In the genomic region with DNA sequence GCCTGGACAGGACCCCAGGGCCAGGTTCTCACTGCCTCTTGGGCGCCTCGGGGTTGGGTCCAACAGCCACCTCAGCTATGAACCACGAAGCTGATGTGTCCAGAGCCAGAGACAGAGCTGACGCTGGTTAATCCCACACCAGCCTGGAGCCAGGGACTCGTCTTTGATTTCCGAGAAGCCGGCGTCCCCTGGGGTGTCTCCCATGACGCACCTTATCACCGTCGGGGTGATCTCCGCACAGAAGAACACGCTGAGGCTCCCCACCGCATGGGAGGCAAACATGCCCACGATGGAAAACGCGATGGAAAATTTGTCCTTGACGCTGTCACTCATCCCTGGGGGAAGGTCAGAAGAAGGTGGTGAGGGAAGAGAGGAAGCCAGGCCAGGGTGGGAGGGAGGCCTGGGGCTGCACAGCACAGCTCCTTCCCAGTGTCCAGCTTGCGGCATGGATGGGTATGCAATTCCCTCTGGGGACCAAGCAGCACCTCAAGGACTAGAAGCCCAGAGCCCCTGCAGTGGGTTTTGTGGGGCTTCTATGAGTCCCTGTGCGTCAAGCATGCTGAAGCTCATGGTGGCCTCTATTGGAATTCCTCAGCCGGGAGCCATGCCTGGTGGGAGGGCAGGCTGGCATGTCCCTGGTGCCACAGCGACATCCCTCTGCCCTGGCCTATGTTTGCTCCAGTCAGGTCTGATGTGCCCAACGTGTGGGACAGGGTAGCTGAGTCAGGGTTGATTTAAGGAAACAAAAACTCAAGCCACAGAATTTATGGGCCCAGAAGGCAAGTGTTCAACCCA, we compare ENCODE assay signal across 28 cellular contexts. TPM values are rescaled to one million over a fixed set of nuclear protein-coding genes. Genes with fewer than 3 reads are reported as not detected.
DNase-seq lines count a peak whose midpoint lies in the region; ATAC-seq and TF ChIP-seq lines count a peak whose summit lies in the region.
"Had no signal": no experiment of that assay in that cellular context is flagged by ENCODE, and none has a peak within 500 bp of the region (broad histone marks: within the 10 kb centered on the region; RNA-seq: fewer than 3 reads in every experiment).

No MANE protein-coding gene starts in this region.

- peaks cover 68% of the 10 kb centered on the region for H3K4me1 Mint-ChIP-seq in neural progenitor cell
- H3K4me1 Mint-ChIP-seq: stimulated activated naive CD8-positive, alpha-beta T cell treated with anti-CD3 and anti-CD28 coated beads, Interleukin-15, amount 100 ng/mL, for 72 hours had no signal

- ATAC-seq in right cardiac atrium: no peak
- no peak for ATAC-seq in Right ventricle myocardium inferior
- ATAC-seq: A549; activated CD4-positive, alpha-beta T cell treated with anti-CD3 and anti-CD28 coated beads for 36 hours; body of pancreas; foreskin keratinocyte; heart right ventricle; stimulated activated naive CD8-positive, alpha-beta T cell treated with anti-CD3 and anti-CD28 coated beads, Interleukin-15, amount 100 ng/mL, for 72 hours; T-helper 17 cell had no signal

- no peak for TF ChIP-seq CTCF in neural progenitor cell (IDR thresholded peaks at IDR 0.05)
- TF ChIP-seq CTCF in tibial artery (IDR thresholded peaks at IDR 0.05): no peak

- DNase-seq in right cardiac atrium (peak in 2 of 3 donors; percentile 29 to 43), Right ventricle myocardium inferior (ENCODE audit: missing footprints) (no peak), caudate nucleus (lab: John Stamatoyannopoulos, UW) (no peak), neural progenitor cell (ENCODE audit: low spot score) (no peak), tibial artery (peak; percentile 6 to 56), MG63 (no peak), NCI-H2196 treated with DMSO at 0.1 percent for 48 hours (lab: John Stamatoyannopoulos, UW; ENCODE audit: unreplicated experiment) (no peak)
- no peak for DNase-seq in stimulated activated CD4-positive, alpha-beta T cell treated with anti-CD3 and anti-CD28 coated beads, Interleukin-2, amount 100 ng/mL, for 48 hours
- DNase-seq: activated CD4-positive, alpha-beta T cell treated with anti-CD3 and anti-CD28 coated beads for 36 hours; activated CD8-positive, alpha-beta memory T cell treated with anti-CD3 and anti-CD28 coated beads for 24 hours; activated naive CD4-positive, alpha-beta T cell; DMS153; foreskin keratinocyte; H7; heart right ventricle; KBM-7; mammary epithelial cell; MM.1S; NCI-H2081 treated with DMSO at 0.1 percent for 48 hours; NCI-H748 treated with DMSO at 0.1 percent for 48 hours; stimulated activated naive CD8-positive, alpha-beta T cell treated with anti-CD3 and anti-CD28 coated beads, Interleukin-15, amount 100 ng/mL, for 72 hours; T-helper 17 cell; trophoblast cell had no signal

- intact Hi-C loops in right cardiac atrium (cut with DNase I) (loop anchor here in 2 of 4 donors (5.0 to 10.0 kb wide), 3 partner anchors 171 to 448 kb away; partner anchors contain the start of gene SLC22A23 (in 2 of the 2)), Right ventricle myocardium inferior (cut with DNase I) (no loop called here), tibial artery (cut with DNase I; ENCODE audit: low total_unique reads) (loop anchor here (10.0 kb wide), 2 partner anchors 171 to 701 kb away; partner anchors contain the start of gene SLC22A23)

- no peaks in the 10 kb centered on the region for H3K79me2 ChIP-seq in neural progenitor cell (ENCODE audit: low read depth)

- H3K4me1 ChIP-seq in right cardiac atrium (ENCODE audit: control insufficient read depth, insufficient read depth, low read length) (no peaks in the 10 kb centered on the region), neural progenitor cell (peaks cover 17% of the 10 kb centered on the region), tibial artery (peaks cover 0 to 23% (median 10%) of the 10 kb centered on the region in 4 donors)
- H3K4me1 ChIP-seq: body of pancreas had no signal

- H3K9me3 ChIP-seq in right cardiac atrium (ENCODE audit: control insufficient read depth, low read length) (no peaks in the 10 kb centered on the region), neural progenitor cell (ENCODE audit: low read depth) (no peaks in the 10 kb centered on the region), tibial artery (no peaks in the 10 kb centered on the region), MG63 (no peaks in the 10 kb centered on the region)
- H3K9me3 ChIP-seq: A549, body of pancreas, esophagus muscularis mucosa, heart right ventricle, SK-N-SH had no signal

- no peaks in the 10 kb centered on the region for H3K36me3 ChIP-seq in neural progenitor cell
- peaks cover 0 to 48% (median 0%) of the 10 kb centered on the region in 3 donors for H3K36me3 ChIP-seq in tibial artery
- H3K36me3 ChIP-seq in MG63: no peaks in the 10 kb centered on the region

- peaks cover 10% of the 10 kb centered on the region for H3K27me3 Mint-ChIP-seq in neural progenitor cell (ENCODE audit: insufficient read depth, low read depth)
- H3K27me3 Mint-ChIP-seq: activated CD4-positive, alpha-beta T cell treated with anti-CD3 and anti-CD28 coated beads for 36 hours; CD8-positive, alpha-beta memory T cell; stimulated activated naive CD8-positive, alpha-beta T cell treated with anti-CD3 and anti-CD28 coated beads, Interleukin-15, amount 100 ng/mL, for 72 hours; T-helper 17 cell had no signal

- H3K4me3 Mint-ChIP-seq in neural progenitor cell: no peak overlapping the region
- H3K4me3 Mint-ChIP-seq: activated CD4-positive, alpha-beta T cell treated with anti-CD3 and anti-CD28 coated beads for 36 hours; CD8-positive, alpha-beta memory T cell; stimulated activated naive CD8-positive, alpha-beta T cell treated with anti-CD3 and anti-CD28 coated beads, Interleukin-15, amount 100 ng/mL, for 72 hours; T-helper 17 cell had no signal

- no peak overlapping the region for H3K4me3 ChIP-seq in right cardiac atrium (ENCODE audit: low read length)
- H3K4me3 ChIP-seq in neural progenitor cell: no peak overlapping the region
- H3K4me3 ChIP-seq in tibial artery: no peak overlapping the region
- H3K4me3 ChIP-seq in MG63: no peak overlapping the region
- H3K4me3 ChIP-seq: A549, body of pancreas, esophagus muscularis mucosa, heart right ventricle had no signal

- no peaks in the 10 kb centered on the region for H3K9me3 Mint-ChIP-seq in neural progenitor cell
- H3K9me3 Mint-ChIP-seq: CD8-positive, alpha-beta memory T cell; stimulated activated naive CD8-positive, alpha-beta T cell treated with anti-CD3 and anti-CD28 coated beads, Interleukin-15, amount 100 ng/mL, for 72 hours had no signal

- no peak overlapping the region for H2AFZ ChIP-seq in neural progenitor cell (replicated peaks)

- no peak overlapping the region for H3K4me2 ChIP-seq in neural progenitor cell
- H3K4me2 ChIP-seq: A549, SK-N-SH had no signal

- WGBS in right cardiac atrium: 93% methylated on average over 23 of the region's 23 CpGs

- peaks cover 40% of the 10 kb centered on the region for H3K36me3 Mint-ChIP-seq in neural progenitor cell

- H3K27ac Mint-ChIP-seq in neural progenitor cell: peak overlapping the region; percentile 99
- H3K27ac Mint-ChIP-seq: activated CD4-positive, alpha-beta T cell treated with anti-CD3 and anti-CD28 coated beads for 36 hours; T-helper 17 cell had no signal

- H4K20me1 ChIP-seq in neural progenitor cell (ENCODE audit: low read depth): peaks cover 6% of the 10 kb centered on the region

- H3F3A ChIP-seq in neural progenitor cell (ENCODE audit: low read depth): peaks cover 13% of the 10 kb centered on the region

- no peaks in the 10 kb centered on the region for H3K27me3 ChIP-seq in right cardiac atrium (ENCODE audit: control insufficient read depth, insufficient read depth)
- H3K27me3 ChIP-seq in neural progenitor cell: no peaks in the 10 kb centered on the region
- H3K27me3 ChIP-seq in tibial artery: no peaks in the 10 kb centered on the region
- H3K27me3 ChIP-seq in MG63: no peaks in the 10 kb centered on the region
- H3K27me3 ChIP-seq: body of pancreas, esophagus muscularis mucosa, heart right ventricle had no signal

- H3K9ac ChIP-seq in neural progenitor cell: no peak overlapping the region
- H3K9ac ChIP-seq: SK-N-SH had no signal

- H3K27ac ChIP-seq in right cardiac atrium (ENCODE audit: low read length) (no peak overlapping the region), caudate nucleus (ENCODE audit: low read depth, low read length) (peak overlapping the region; percentile 6), neural progenitor cell (no peak overlapping the region), tibial artery (no peak overlapping the region)
- H3K27ac ChIP-seq: A549, body of pancreas, foreskin keratinocyte had no signal

RNA-seq across cellular contexts. Expression of gene PSMG4, which starts 25.1 kb away (rescaled TPM):
- total RNA-seq in right cardiac atrium: 10 to 100 TPM in 2 of 4 donors, 1 to 10 TPM in 2; 7.9 to 10.7 (median 9.9) TPM
- polyA plus RNA-seq in right cardiac atrium: 16.7 TPM
- total RNA-seq in Right ventricle myocardium inferior: 9.1 TPM
- 15.2 and 25.3 TPM in 2 replicates for total RNA-seq in neural progenitor cell (ENCODE audit: low replicate concordance)
- 28.6 and 36.9 TPM in 2 replicates for total RNA-seq in MG63 (2014; rRNA removed; shearing (Covaris generic); ENCODE audit: low replicate concordance)

RNA-seq across cellular contexts. Expression of gene TUBB2B, which starts 56.4 kb away (rescaled TPM):
- total RNA-seq in right cardiac atrium (1 to 10 TPM; 1.4 to 3.2 (median 1.8) TPM), Right ventricle myocardium inferior (0.97 TPM), neural progenitor cell (ENCODE audit: low replicate concordance) (362 and 762 TPM in 2 replicates)
- polyA plus RNA-seq in right cardiac atrium: 4.7 TPM
- 8.6 and 27.6 TPM in 2 replicates for total RNA-seq in MG63 (2014; rRNA removed; shearing (Covaris generic); ENCODE audit: low replicate concordance)

Comparison
In these comparisons a context has a peak if more than half of its experiments do, and no peak if none do; other contexts are left out.
1. DNase-seq: peak in right cardiac atrium (2 of 3) and tibial artery (2 of 2); none in Right ventricle myocardium inferior (single experiment), caudate nucleus (0 of 61), neural progenitor cell (single experiment), MG63 (single experiment), NCI-H2196 treated with DMSO at 0.1 percent for 48 hours (single experiment) and stimulated activated CD4-positive, alpha-beta T cell treated with anti-CD3 and anti-CD28 coated beads, Interleukin-2, amount 100 ng/mL, for 48 hours (0 of 2).
2. RNA of gene TUBB2B, which starts 56.4 kb away (total RNA-seq): 362 to 762 TPM in neural progenitor cell; 8.6 to 27.6 TPM in MG63, 1.4 to 3.2 TPM in right cardiac atrium and 0.97 TPM in Right ventricle myocardium inferior (single experiment); every median in the first group is over 10 times any median in the second.